ENCODE assay signal across 8 cellular contexts in the genomic region with DNA sequence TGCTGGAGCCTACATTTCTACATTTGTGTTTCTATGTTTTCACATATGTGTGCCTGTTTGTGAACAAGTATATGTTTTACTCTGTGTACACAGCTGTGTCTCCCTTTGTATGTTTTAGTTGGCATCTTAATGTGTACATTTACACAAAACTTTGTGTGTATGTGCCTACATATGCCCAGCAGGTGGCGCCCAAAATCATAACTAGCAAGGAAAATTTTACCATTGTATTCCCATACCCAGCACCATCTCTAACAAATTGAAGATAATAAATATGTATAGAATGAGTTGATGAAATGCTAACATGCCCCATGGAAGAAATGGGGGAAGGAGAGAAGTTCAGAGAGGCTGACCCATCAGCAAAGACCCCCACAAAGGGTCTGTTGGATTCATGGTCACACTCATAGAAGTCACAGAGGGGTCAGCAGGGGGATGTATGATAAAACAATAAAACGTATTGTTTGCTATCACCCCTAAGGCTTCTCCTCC. TPM values are rescaled to one million over a fixed set of nuclear protein-coding genes. Genes with fewer than 3 reads are reported as not detected.
DNase-seq lines count a peak whose midpoint lies in the region; ATAC-seq and TF ChIP-seq lines count a peak whose summit lies in the region.

No MANE protein-coding gene starts in this region.

- H3K9me2 ChIP-seq in hepatocyte (replicated peaks; ENCODE audit: insufficient read depth): no peaks in the 10 kb centered on the region

- peak; percentile 59 for DNase-seq in NCI-H1436 (lab: John Stamatoyannopoulos, UW)
- DNase-seq in NCI-H1436 treated with DMSO at 0.1 percent for 48 hours (lab: John Stamatoyannopoulos, UW): no peak
- DNase-seq in NCI-H1694 treated with DMSO at 0.1 percent for 48 hours (lab: John Stamatoyannopoulos, UW): peak; percentile 90
- peak; percentile 48 to 76 (median 61) for DNase-seq in T-helper 2 cell
- DNase-seq in amygdala (lab: John Stamatoyannopoulos, UW): peak in 34 of 56 donors; percentile 13 to 90 (median 48)
- DNase-seq in hepatocyte (ENCODE audit: low spot score): peak; percentile 87
- peak; percentile 71 for DNase-seq in smooth muscle cell of the brain vasculature (ENCODE audit: low read depth, low spot score)

- no peak overlapping the region for H3K4me3 ChIP-seq in hepatocyte

- H4K20me1 ChIP-seq in hepatocyte (ENCODE audit: insufficient read depth, poor library complexity, severe bottlenecking): no peaks in the 10 kb centered on the region

- WGBS in hepatocyte (ENCODE audit: low lambda C conversion rate, missing lambda C conversion rate): 48% methylated on average over 2 of the region's 2 CpGs

- ATAC-seq in GM21576 (IDR thresholded peaks at IDR 0.05; ENCODE audit: unreplicated experiment): no peak

- peaks cover 18% of the 10 kb centered on the region for H3K4me1 ChIP-seq in hepatocyte (ENCODE audit: insufficient read depth)

- no peak overlapping the region for H3K4me2 ChIP-seq in hepatocyte

- TF ChIP-seq CTCF in hepatocyte (IDR thresholded peaks at IDR 0.05; ENCODE audit: poor library complexity): peak; percentile 82

- H2AFZ ChIP-seq in hepatocyte: no peak overlapping the region

- no peaks in the 10 kb centered on the region for H3K36me3 ChIP-seq in hepatocyte (replicated peaks; ENCODE audit: insufficient read depth, low read depth)

- H3K9me3 ChIP-seq in hepatocyte (ENCODE audit: low read depth): no peaks in the 10 kb centered on the region

- H3K27me3 ChIP-seq in hepatocyte: no peaks in the 10 kb centered on the region

- no peak overlapping the region for H3K27ac ChIP-seq in hepatocyte

- H3K79me2 ChIP-seq in hepatocyte: no peaks in the 10 kb centered on the region

RNA-seq across cellular contexts. Expression of a gene that starts 48.1 kb away (rescaled TPM):
- total RNA-seq in hepatocyte: 278 and 339 TPM in 2 replicates
- 270 and 281 TPM in 2 replicates for polyA plus RNA-seq in hepatocyte
